8 cellular contexts compared by ENCODE assay signal in the genomic region with DNA sequence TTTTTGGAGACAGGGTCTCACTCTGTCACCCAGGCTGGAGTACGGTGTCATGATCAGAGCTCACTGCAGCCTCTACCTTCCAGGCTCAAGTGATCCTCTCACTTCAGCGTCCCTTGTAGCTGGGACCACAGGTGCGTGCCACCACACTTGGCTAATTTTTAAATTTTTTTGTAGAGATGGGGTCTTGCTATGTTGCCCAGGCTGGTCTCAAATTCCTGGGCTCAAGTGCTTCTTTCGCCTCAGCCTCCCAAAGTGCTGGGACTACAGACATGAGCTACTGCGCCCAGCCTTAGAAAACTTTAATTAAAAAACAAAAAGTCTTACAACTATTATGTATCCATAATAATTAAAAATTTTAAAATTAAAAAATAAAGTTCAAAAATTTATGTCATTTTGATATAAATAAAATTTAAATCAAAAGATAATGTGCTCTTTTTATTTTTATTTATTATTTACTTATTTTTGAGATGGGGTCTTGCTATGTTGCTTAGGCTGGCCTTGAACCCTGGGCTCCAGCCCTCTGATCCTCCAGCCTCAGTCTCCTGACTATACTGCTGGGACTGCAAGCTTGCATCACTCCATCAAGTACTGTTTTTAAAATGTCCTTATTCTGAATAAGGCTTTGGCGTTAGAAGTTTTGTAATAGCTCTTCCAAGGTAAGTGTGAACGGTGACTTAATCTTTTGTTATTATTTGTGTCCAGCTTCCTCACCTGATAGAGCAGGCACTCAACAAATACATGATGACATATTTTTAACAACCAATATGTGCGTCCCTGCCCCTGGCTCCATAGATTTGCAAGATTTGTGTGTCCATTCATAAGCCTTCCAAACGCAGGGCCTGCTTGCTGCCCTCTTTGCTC. TPM values are rescaled to one million over a fixed set of nuclear protein-coding genes. Genes with fewer than 3 reads are reported as not detected.
DNase-seq lines count a peak whose midpoint lies in the region; ATAC-seq, FAIRE-seq and TF ChIP-seq lines count a peak whose summit lies in the region.

No MANE protein-coding gene starts in this region.

- H3K9me2 ChIP-seq in SU-DHL-6 (replicated peaks; ENCODE audit: insufficient read depth, low read length): no peaks in the 10 kb centered on the region

- 57 to 65% methylated on average over 8 to 9 of the region's 9 CpGs for WGBS in esophagus squamous epithelium, 2 donors
- WGBS in pancreas, 2 donors: 58 to 60% methylated on average over 9 of the region's 9 CpGs
- WGBS in aorta, 2 donors: 64 to 68% methylated on average over 9 of the region's 9 CpGs

- H3K27me3 ChIP-seq in SU-DHL-6 (ENCODE audit: low read length) (no peaks in the 10 kb centered on the region), esophagus squamous epithelium (no peaks in the 10 kb centered on the region), pancreas (no peaks in the 10 kb centered on the region), aorta (ENCODE audit: control insufficient read depth in 1 of 2, insufficient read depth in 2 of 2, low read length in 1 of 2) (no peaks in the 10 kb centered on the region)

- H2AFZ ChIP-seq in SU-DHL-6 (ENCODE audit: low read depth, low read length, severe bottlenecking): peak overlapping the region; percentile 88

- FAIRE-seq in pancreas (lab: Jason Lieb, UNC): no peak

- H3K9ac ChIP-seq in SU-DHL-6 (ENCODE audit: low read length): peak overlapping the region; percentile 82

- TF ChIP-seq CTCF in SU-DHL-6 (IDR thresholded peaks at IDR 0.05; ENCODE audit: insufficient read depth, low read length, poor library complexity, severe bottlenecking) (no peak), esophagus squamous epithelium (IDR thresholded peaks at IDR 0.05) (no peak), pancreas (IDR thresholded peaks at IDR 0.05) (no peak)

- no peak overlapping the region for H3K27ac ChIP-seq in SU-DHL-6 (ENCODE audit: low read depth, low read length)
- peak overlapping the region; percentile 87 to 98 (median 95) for H3K27ac ChIP-seq in esophagus squamous epithelium
- peak overlapping the region; percentile 69 to 98 (median 91) for H3K27ac ChIP-seq in pancreas
- H3K27ac ChIP-seq in aorta (ENCODE audit: low read depth in 1 of 2, low read length in 2 of 2): peak overlapping the region in 1 of 2 donors; percentile 80

- H3F3A ChIP-seq in SU-DHL-6 (ENCODE audit: insufficient read depth): no peaks in the 10 kb centered on the region; the same call in 1 of the 2 replicates

- no peaks in the 10 kb centered on the region for H4K20me1 ChIP-seq in SU-DHL-6 (ENCODE audit: low read depth, low read length)

- peak overlapping the region; percentile 99 for H3K4me2 ChIP-seq in SU-DHL-6 (ENCODE audit: low read depth, low read length, poor library complexity, severe bottlenecking)

- TF ChIP-seq POLR2A in esophagus squamous epithelium (IDR thresholded peaks at IDR 0.05): no peak

- H3K4me3 ChIP-seq in SU-DHL-6 (ENCODE audit: insufficient read depth, low read length, poor library complexity, severe bottlenecking) (peak overlapping the region; percentile 79), esophagus squamous epithelium (peak overlapping the region; percentile 43 to 86 (median 68)), pancreas (peak overlapping the region; percentile 39 to 71 (median 54)), aorta (ENCODE audit: low read length in 2 of 2) (peak overlapping the region in 1 of 2 donors; percentile 84)

- no peaks in the 10 kb centered on the region; the same call in 1 of the 2 replicates for H3K36me3 ChIP-seq in SU-DHL-6 (ENCODE audit: low read length)
- H3K36me3 ChIP-seq in esophagus squamous epithelium: peaks cover 0 to 26% (median 0%) of the 10 kb centered on the region in 3 donors
- peaks cover 0 to 4% (median 0%) of the 10 kb centered on the region in 3 donors for H3K36me3 ChIP-seq in pancreas
- H3K36me3 ChIP-seq in aorta (ENCODE audit: control insufficient read depth in 1 of 2, insufficient read depth in 2 of 2, low read length in 1 of 2): no peaks in the 10 kb centered on the region

- peak; percentile 3 for ATAC-seq in GM21723 (IDR thresholded peaks at IDR 0.05; ENCODE audit: unreplicated experiment)
- ATAC-seq in pancreas: peak; percentile 12 to 49 (median 36)
- ATAC-seq in GM18868 (IDR thresholded peaks at IDR 0.05; ENCODE audit: unreplicated experiment): no peak
- no peak for ATAC-seq in aorta (ENCODE audit: low FRiP score)
- ATAC-seq in GM18520 (IDR thresholded peaks at IDR 0.05; ENCODE audit: unreplicated experiment): no peak

- H3K4me1 ChIP-seq in esophagus squamous epithelium (peaks cover 11 to 51% (median 22%) of the 10 kb centered on the region in 3 donors), pancreas (peaks cover 5 to 17% (median 9%) of the 10 kb centered on the region in 3 donors), aorta (ENCODE audit: control insufficient read depth in 1 of 2, insufficient read depth in 2 of 2, low read length in 2 of 2) (no peaks in the 10 kb centered on the region)

- H3K9me3 ChIP-seq in SU-DHL-6 (ENCODE audit: insufficient read depth, low read length): peaks cover 7% of the 10 kb centered on the region
- H3K9me3 ChIP-seq in esophagus squamous epithelium: no peaks in the 10 kb centered on the region
- no peaks in the 10 kb centered on the region for H3K9me3 ChIP-seq in pancreas
- H3K9me3 ChIP-seq in aorta (ENCODE audit: control insufficient read depth, low read length): no peaks in the 10 kb centered on the region

- H3K79me2 ChIP-seq in SU-DHL-6 (ENCODE audit: insufficient read depth, low read length): no peaks in the 10 kb centered on the region

- intact Hi-C loops in esophagus squamous epithelium (cut with DNase I) (no loop called here), pancreas (cut with DNase I) (loop anchor here in 1 of 3 donors (10.0 kb wide), 1 partner anchor 163 kb away; a partner anchor contains a TSS), aorta (cut with DNase I) (loop anchor here in 1 of 2 donors (1.0 to 2.0 kb wide), 3 partner anchors 15 to 163 kb away; a partner anchor contains a TSS)

- DNase-seq in esophagus squamous epithelium (lab: John Stamatoyannopoulos, UW): no peak
- peak in 1 of 6 donors; percentile 44 for DNase-seq in pancreas
- DNase-seq in aorta: no peak
- DNase-seq in superior temporal gyrus (ENCODE audit: extremely low spot score): no peak

RNA-seq across cellular contexts. Expression of a gene that starts 1.6 kb away (rescaled TPM):
- total RNA-seq in esophagus squamous epithelium (10 to 100 TPM; 13.0 to 53.2 (median 25.8) TPM), pancreas (10 to 100 TPM; 36.8 to 57.7 (median 44.7) TPM), aorta (100 to 1,000 TPM in 1 of 2 donors, 10 to 100 TPM in 1; 82.0 to 139 TPM)
- polyA plus RNA-seq in pancreas (10 to 100 TPM; 36.5 to 60.5 TPM), aorta (10 to 100 TPM; 14.5 to 85.1 TPM)

RNA-seq across cellular contexts. Expression of a gene that starts 15.2 kb away (rescaled TPM):
- total RNA-seq in esophagus squamous epithelium: 100 to 1,000 TPM in 2 of 4 donors, 10 to 100 TPM in 2; 22.8 to 297 (median 140) TPM
- 100 to 1,000 TPM in 2 of 6 donors, 10 to 100 TPM in 4; 20.2 to 212 (median 66.8) TPM for total RNA-seq in pancreas
- 10 to 100 TPM; 54.9 to 66.1 TPM for polyA plus RNA-seq in pancreas
- total RNA-seq in aorta: 1,000 to 10,000 TPM in 1 of 2 donors, 100 to 1,000 TPM in 1; 769 to 1,570 TPM
- polyA plus RNA-seq in aorta: 1,000 to 10,000 TPM in 1 of 2 donors, 100 to 1,000 TPM in 1; 148 to 1,159 TPM

RNA-seq across cellular contexts. Expression of a gene that starts 21.3 kb away (rescaled TPM):
- 1 to 10 TPM in 1 of 4 donors, under 1 TPM in 1, not detected in 2; 0.53 to 1.3 TPM for total RNA-seq in esophagus squamous epithelium
- total RNA-seq in pancreas: 1 to 10 TPM in 5 of 6 donors, under 1 TPM in 1; 0.73 to 3.2 (median 2.2) TPM
- polyA plus RNA-seq in pancreas: 1 to 10 TPM; 3.9 to 7.8 TPM
- 10 to 100 TPM in 1 of 2 donors, 1 to 10 TPM in 1; 6.3 to 13.4 TPM for total RNA-seq in aorta
- 1 to 10 TPM in 1 of 2 donors, not detected in 1; 1.1 TPM for polyA plus RNA-seq in aorta

RNA-seq across cellular contexts. Expression of a gene that starts 22.8 kb away (rescaled TPM):
- total RNA-seq in esophagus squamous epithelium (10 to 100 TPM in 2 of 4 donors, 1 to 10 TPM in 2; 4.8 to 12.4 (median 9.5) TPM), pancreas (10 to 100 TPM in 5 of 6 donors, 1 to 10 TPM in 1; 7.8 to 26.2 (median 13.1) TPM), aorta (10 to 100 TPM; 34.2 to 77.2 TPM)
- polyA plus RNA-seq in pancreas (10 to 100 TPM; 21.6 to 25.8 TPM), aorta (10 to 100 TPM; 12.4 to 15.4 TPM)

RNA-seq across cellular contexts. Expression of a gene that starts 46.9 kb away (rescaled TPM):
- total RNA-seq in esophagus squamous epithelium: 100 to 1,000 TPM in 2 of 4 donors, 10 to 100 TPM in 2; 25.2 to 375 (median 110) TPM
- total RNA-seq in pancreas: 100 to 1,000 TPM in 1 of 6 donors, 10 to 100 TPM in 5; 20.4 to 162 (median 58.8) TPM
- polyA plus RNA-seq in pancreas: 10 to 100 TPM; 36.5 to 47.2 TPM
- 1,000 to 10,000 TPM in 1 of 2 donors, 100 to 1,000 TPM in 1; 490 to 1,087 TPM for total RNA-seq in aorta
- 100 to 1,000 TPM; 141 to 687 TPM for polyA plus RNA-seq in aorta

Comparison
In these comparisons a context has a peak if more than half of its experiments do, and no peak if none do; other contexts are left out.
1. ATAC-seq: peak in GM21723 (single experiment) and pancreas (4 of 4); none in GM18868 (single experiment), aorta (single experiment) and GM18520 (single experiment).